In the genomic region with DNA sequence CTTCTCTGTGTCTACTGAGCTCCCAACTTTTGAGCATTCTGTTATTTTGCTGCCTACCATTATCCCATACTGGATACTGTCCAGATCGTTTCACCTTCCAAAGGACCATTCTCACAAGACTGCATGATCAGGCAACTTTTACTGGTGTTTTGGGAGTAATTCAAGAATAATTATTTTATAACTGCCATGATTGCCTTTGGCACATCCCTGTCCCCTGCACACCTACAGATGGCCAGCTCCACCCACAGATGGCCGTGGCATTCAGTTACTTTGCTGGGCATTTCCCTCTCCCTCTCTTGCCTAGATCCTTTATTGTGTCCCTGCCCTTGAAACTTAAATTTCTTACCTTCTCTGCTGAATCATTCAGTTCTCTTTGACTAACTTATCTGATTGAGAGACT, we compare ENCODE assay signal across 21 cellular contexts.
A peak's percentile ranks its signal among the peaks of the same experiment; 100 is the strongest.
DNase-seq lines count a peak whose midpoint lies in the region; ATAC-seq and TF ChIP-seq lines count a peak whose summit lies in the region.
"Had no signal": no experiment of that assay in that cellular context is flagged by ENCODE, and none has a peak within 500 bp of the region (broad histone marks: within the 10 kb centered on the region; RNA-seq: fewer than 3 reads in every experiment).

No MANE protein-coding gene starts in this region.

- peak; percentile 41 for DNase-seq in DMS 273 treated with DMSO at 0.1 percent for 48 hours (lab: John Stamatoyannopoulos, UW)
- no peak for DNase-seq in GM23338 (ENCODE audit: low spot score)
- DNase-seq in NCI-H69 (lab: John Stamatoyannopoulos, UW), result peak; percentile 13
- DNase-seq in NCI-H2029 (lab: John Stamatoyannopoulos, UW), result no peak
- no peak for DNase-seq in activated T-cell treated with anti-CD3 and anti-CD28 coated beads for 4 hours
- no peak for DNase-seq in NCI-H226
- DNase-seq: ACHN; BE2C; CD4-positive, CD25-positive, alpha-beta regulatory T cell; CD8-positive, alpha-beta memory T cell; COR-L47; DMS153; DMS79; GF-D8; GOT3; H7; HFFc6; IMR-90 had no signal

- H3K79me2 ChIP-seq in GM23338 (replicated peaks; ENCODE audit: insufficient read depth), result no peaks in the 10 kb centered on the region

- no peaks in the 10 kb centered on the region for H3F3A ChIP-seq in GM23338 (replicated peaks; ENCODE audit: low read depth)

- H3K4me3 Mint-ChIP-seq in GM23338, result no peak overlapping the region
- no peak overlapping the region for H3K4me3 Mint-ChIP-seq in stimulated activated memory B cell treated with anti-CD40 and anti-IgM and Interleukin-4, amounts not matched to agents 10 μg/mL and 1 μg/mL and 100 μg/mL, for 72 hours
- H3K4me3 Mint-ChIP-seq: CD4-positive, CD25-positive, alpha-beta regulatory T cell; CD8-positive, alpha-beta memory T cell; HFFc6 had no signal

- H3K36me3 Mint-ChIP-seq in GM23338 (ENCODE audit: low read depth), result no peaks in the 10 kb centered on the region
- H3K36me3 Mint-ChIP-seq in stimulated activated memory B cell treated with anti-CD40 and anti-IgM and Interleukin-4, amounts not matched to agents 10 μg/mL and 1 μg/mL and 100 μg/mL, for 72 hours, result no peaks in the 10 kb centered on the region
- H3K36me3 Mint-ChIP-seq: CD4-positive, CD25-positive, alpha-beta regulatory T cell; CD8-positive, alpha-beta memory T cell had no signal

- ATAC-seq in GM23338, result no peak
- ATAC-seq in stimulated activated memory B cell treated with anti-CD40 and anti-IgM and Interleukin-4, amounts not matched to agents 10 μg/mL and 1 μg/mL and 100 μg/mL, for 72 hours, result peak; percentile 31
- ATAC-seq: HCT116 had no signal

- no peaks in the 10 kb centered on the region for H3K27me3 Mint-ChIP-seq in GM23338 (ENCODE audit: insufficient read depth, low read depth, poor library complexity)
- H3K27me3 Mint-ChIP-seq in stimulated activated memory B cell treated with anti-CD40 and anti-IgM and Interleukin-4, amounts not matched to agents 10 μg/mL and 1 μg/mL and 100 μg/mL, for 72 hours, result peaks cover 25% of the 10 kb centered on the region

- no peak overlapping the region for H2AFZ ChIP-seq in GM23338

- H3K9me2 ChIP-seq in GM23338 (ENCODE audit: insufficient read depth), result no peaks in the 10 kb centered on the region

- no peaks in the 10 kb centered on the region for H3K9me3 Mint-ChIP-seq in GM23338
- no peaks in the 10 kb centered on the region for H3K9me3 Mint-ChIP-seq in stimulated activated memory B cell treated with anti-CD40 and anti-IgM and Interleukin-4, amounts not matched to agents 10 μg/mL and 1 μg/mL and 100 μg/mL, for 72 hours

- no peak overlapping the region for H3K4me2 ChIP-seq in GM23338

- no peak overlapping the region for H3K27ac ChIP-seq in GM23338 (ENCODE audit: low read depth)
- H3K27ac ChIP-seq: HL-60 had no signal

- no peaks in the 10 kb centered on the region for H3K36me3 ChIP-seq in GM23338 (ENCODE audit: insufficient read depth)
- H3K36me3 ChIP-seq: BE2C had no signal

- H3K4me1 ChIP-seq in GM23338 (ENCODE audit: insufficient read depth), result no peaks in the 10 kb centered on the region
- H3K4me1 ChIP-seq: BE2C had no signal

- TF ChIP-seq CTCF in GM23338 (conservative IDR thresholded peaks at IDR 0.05; ENCODE audit: low read depth in 2 of 2), result no peak

- H3K27me3 ChIP-seq in GM23338 (ENCODE audit: insufficient read depth), result no peaks in the 10 kb centered on the region
- H3K27me3 ChIP-seq: BE2C had no signal

- H3K4me3 ChIP-seq in GM23338, result no peak overlapping the region

- no peaks in the 10 kb centered on the region; the same call in 2 of the 3 replicates for H3K4me1 Mint-ChIP-seq in GM23338
- H3K4me1 Mint-ChIP-seq in stimulated activated memory B cell treated with anti-CD40 and anti-IgM and Interleukin-4, amounts not matched to agents 10 μg/mL and 1 μg/mL and 100 μg/mL, for 72 hours, result no peaks in the 10 kb centered on the region
- H3K4me1 Mint-ChIP-seq: CD4-positive, CD25-positive, alpha-beta regulatory T cell; CD8-positive, alpha-beta memory T cell had no signal

- no peaks in the 10 kb centered on the region for H4K20me1 ChIP-seq in GM23338 (replicated peaks; ENCODE audit: insufficient read depth)

- 0 out of 2 replicates have a peak overlapping the region, but pooled peaks have one; percentile 25 for H3K27ac Mint-ChIP-seq in GM23338
- no peak overlapping the region for H3K27ac Mint-ChIP-seq in stimulated activated memory B cell treated with anti-CD40 and anti-IgM and Interleukin-4, amounts not matched to agents 10 μg/mL and 1 μg/mL and 100 μg/mL, for 72 hours
- H3K27ac Mint-ChIP-seq: CD4-positive, CD25-positive, alpha-beta regulatory T cell; CD8-positive, alpha-beta memory T cell; HFFc6 had no signal

TF ChIP-seq in GM23338, 12 proteins besides CTCF, POLR2A, EP300 and RAD21 (continues in another document):
- TF ChIP-seq EZH2phosphoT487 (IDR thresholded peaks at IDR 0.05; ENCODE audit: unreplicated experiment) (no peak), ZNF114 (CRISPR knock-in tag; IDR thresholded peaks at IDR 0.05) (no peak), STAT1 (IDR thresholded peaks at IDR 0.05; ENCODE audit: unreplicated experiment) (no peak)
- TF ChIP-seq, protein P1, sequence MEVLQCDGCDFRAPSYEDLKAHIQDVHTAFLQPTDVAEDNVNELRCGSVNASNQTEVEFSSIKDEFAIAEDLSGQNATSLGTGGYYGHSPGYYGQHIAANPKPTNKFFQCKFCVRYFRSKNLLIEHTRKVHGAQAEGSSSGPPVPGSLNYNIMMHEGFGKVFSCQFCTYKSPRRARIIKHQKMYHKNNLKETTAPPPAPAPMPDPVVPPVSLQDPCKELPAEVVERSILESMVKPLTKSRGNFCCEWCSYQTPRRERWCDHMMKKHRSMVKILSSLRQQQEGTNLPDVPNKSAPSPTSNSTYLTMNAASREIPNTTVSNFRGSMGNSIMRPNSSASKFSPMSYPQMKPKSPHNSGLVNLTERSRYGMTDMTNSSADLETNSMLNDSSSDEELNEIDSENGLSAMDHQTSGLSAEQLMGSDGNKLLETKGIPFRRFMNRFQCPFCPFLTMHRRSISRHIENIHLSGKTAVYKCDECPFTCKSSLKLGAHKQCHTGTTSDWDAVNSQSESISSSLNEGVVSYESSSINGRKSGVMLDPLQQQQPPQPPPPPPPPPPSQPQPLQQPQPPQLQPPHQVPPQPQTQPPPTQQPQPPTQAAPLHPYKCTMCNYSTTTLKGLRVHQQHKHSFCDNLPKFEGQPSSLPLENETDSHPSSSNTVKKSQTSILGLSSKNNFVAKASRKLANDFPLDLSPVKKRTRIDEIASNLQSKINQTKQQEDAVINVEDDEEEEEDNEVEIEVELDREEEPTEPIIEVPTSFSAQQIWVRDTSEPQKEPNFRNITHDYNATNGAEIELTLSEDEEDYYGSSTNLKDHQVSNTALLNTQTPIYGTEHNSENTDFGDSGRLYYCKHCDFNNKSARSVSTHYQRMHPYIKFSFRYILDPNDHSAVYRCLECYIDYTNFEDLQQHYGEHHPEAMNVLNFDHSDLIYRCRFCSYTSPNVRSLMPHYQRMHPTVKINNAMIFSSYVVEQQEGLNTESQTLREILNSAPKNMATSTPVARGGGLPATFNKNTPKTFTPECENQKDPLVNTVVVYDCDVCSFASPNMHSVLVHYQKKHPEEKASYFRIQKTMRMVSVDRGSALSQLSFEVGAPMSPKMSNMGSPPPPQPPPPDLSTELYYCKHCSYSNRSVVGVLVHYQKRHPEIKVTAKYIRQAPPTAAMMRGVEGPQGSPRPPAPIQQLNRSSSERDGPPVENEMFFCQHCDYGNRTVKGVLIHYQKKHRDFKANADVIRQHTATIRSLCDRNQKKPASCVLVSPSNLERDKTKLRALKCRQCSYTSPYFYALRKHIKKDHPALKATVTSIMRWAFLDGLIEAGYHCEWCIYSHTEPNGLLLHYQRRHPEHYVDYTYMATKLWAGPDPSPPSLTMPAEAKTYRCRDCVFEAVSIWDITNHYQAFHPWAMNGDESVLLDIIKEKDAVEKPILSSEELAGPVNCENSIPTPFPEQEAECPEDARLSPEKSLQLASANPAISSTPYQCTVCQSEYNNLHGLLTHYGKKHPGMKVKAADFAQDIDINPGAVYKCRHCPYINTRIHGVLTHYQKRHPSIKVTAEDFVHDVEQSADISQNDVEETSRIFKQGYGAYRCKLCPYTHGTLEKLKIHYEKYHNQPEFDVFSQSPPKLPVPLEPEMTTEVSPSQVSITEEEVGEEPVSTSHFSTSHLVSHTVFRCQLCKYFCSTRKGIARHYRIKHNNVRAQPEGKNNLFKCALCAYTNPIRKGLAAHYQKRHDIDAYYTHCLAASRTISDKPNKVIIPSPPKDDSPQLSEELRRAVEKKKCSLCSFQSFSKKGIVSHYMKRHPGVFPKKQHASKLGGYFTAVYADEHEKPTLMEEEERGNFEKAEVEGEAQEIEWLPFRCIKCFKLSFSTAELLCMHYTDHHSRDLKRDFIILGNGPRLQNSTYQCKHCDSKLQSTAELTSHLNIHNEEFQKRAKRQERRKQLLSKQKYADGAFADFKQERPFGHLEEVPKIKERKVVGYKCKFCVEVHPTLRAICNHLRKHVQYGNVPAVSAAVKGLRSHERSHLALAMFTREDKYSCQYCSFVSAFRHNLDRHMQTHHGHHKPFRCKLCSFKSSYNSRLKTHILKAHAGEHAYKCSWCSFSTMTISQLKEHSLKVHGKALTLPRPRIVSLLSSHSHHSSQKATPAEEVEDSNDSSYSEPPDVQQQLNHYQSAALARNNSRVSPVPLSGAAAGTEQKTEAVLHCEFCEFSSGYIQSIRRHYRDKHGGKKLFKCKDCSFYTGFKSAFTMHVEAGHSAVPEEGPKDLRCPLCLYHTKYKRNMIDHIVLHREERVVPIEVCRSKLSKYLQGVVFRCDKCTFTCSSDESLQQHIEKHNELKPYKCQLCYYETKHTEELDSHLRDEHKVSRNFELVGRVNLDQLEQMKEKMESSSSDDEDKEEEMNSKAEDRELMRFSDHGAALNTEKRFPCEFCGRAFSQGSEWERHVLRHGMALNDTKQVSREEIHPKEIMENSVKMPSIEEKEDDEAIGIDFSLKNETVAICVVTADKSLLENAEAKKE (CRISPR knock-in tag; IDR thresholded peaks at IDR 0.05), result no peak

Comparison
In these comparisons a context has a peak if more than half of its experiments do, and no peak if none do; other contexts are left out.
1. DNase-seq: peak in DMS 273 treated with DMSO at 0.1 percent for 48 hours (single experiment) and NCI-H69 (single experiment); none in GM23338 (single experiment), NCI-H2029 (single experiment), activated T-cell treated with anti-CD3 and anti-CD28 coated beads for 4 hours (single experiment) and NCI-H226 (single experiment).